Comparison of ENCODE assay signal across 8 cellular contexts in the genomic region with DNA sequence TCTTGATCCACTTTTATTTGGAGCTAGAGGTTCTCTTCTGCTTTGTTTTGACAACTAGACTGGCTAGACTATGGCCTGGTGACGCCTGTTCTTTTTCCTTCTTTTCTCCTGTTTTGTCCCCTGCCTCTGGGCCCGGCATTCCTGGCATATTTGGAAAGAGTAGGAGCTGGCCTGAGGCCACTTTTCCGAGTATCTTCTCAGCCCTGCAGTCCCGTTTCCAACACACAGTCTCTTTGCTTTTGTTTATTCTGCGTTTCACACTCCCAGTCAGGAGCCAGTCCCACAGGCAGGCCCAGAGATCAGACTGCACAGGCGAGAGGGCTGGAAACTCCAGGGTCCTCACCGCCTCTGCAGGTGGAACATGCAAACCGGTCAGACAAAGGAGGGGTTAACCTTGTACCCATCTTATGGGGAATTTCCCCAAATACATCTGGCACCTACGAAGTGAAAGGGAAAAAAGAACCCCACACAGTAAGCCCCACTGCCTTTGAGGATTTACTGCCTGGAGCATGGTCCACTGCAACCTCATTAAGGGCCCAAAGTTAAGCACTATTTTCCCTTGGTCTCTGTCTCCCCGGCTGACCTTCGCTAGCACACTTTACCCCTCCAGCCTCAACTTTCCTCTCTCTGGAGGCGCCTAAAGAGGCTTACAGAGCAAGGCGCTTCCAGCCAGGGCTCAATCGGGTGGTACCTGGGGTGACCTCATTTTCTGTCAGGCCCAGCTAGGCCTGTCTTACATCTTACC.
A peak's percentile ranks its signal among the peaks of the same experiment; 100 is the strongest.
DNase-seq lines count a peak whose midpoint lies in the region; ATAC-seq and TF ChIP-seq lines count a peak whose summit lies in the region.

No MANE protein-coding gene starts in this region.

- no peak overlapping the region for H3K4me3 ChIP-seq in fibroblast of mammary gland (ENCODE audit: control insufficient read depth, low read depth, low read length)
- no peak overlapping the region for H3K4me3 ChIP-seq in neuronal stem cell (ENCODE audit: low read length in 2 of 2)

- no peak overlapping the region for H3K23ac ChIP-seq in neuronal stem cell (ENCODE audit: low read depth, low read length, poor library complexity)

- no peak overlapping the region for H4K8ac ChIP-seq in neuronal stem cell (ENCODE audit: low read depth, low read length)

- peak overlapping the region; percentile 22 for H4K91ac ChIP-seq in neuronal stem cell (ENCODE audit: low read depth, low read length, poor library complexity)

- H3K4me2 ChIP-seq in neuronal stem cell (ENCODE audit: insufficient read depth, low read length, poor library complexity, severe bottlenecking): no peak overlapping the region

- H3K4me3 Mint-ChIP-seq in T-helper 17 cell: peak overlapping the region; percentile 82

- H2AFZ ChIP-seq in neuronal stem cell (ENCODE audit: low read length): peak overlapping the region; percentile 85

- no peak for TF ChIP-seq CTCF in fibroblast of mammary gland (conservative IDR thresholded peaks at IDR 0.05; ENCODE audit: control insufficient read depth, insufficient read depth, low read depth, low read length)

- H3K27me3 ChIP-seq in neuronal stem cell (ENCODE audit: control insufficient read depth in 3 of 3, insufficient read depth in 3 of 3, low read depth in 1 of 3, low read length in 3 of 3): no peaks in the 10 kb centered on the region

- H3K18ac ChIP-seq in neuronal stem cell (ENCODE audit: low read length): peak overlapping the region; percentile 86

- H2BK5ac ChIP-seq in neuronal stem cell (ENCODE audit: low read length): no peak overlapping the region

- TF ChIP-seq POLR2A in GM18505 (IDR thresholded peaks at IDR 0.05; ENCODE audit: borderline replicate concordance, extremely low read depth, insufficient read depth, insufficient read length): peak; percentile 60

- H3K36me3 Mint-ChIP-seq in T-helper 17 cell (ENCODE audit: low read depth): no peaks in the 10 kb centered on the region

- H3K4ac ChIP-seq in neuronal stem cell (ENCODE audit: low read length): peak overlapping the region; percentile 26

- no peaks in the 10 kb centered on the region for H3K36me3 ChIP-seq in neuronal stem cell (replicated peaks in 1 of 2; ENCODE audit: control insufficient read depth in 2 of 2, insufficient read depth in 2 of 2, low read length in 2 of 2)

- peaks cover 23% of the 10 kb centered on the region for H3K4me1 Mint-ChIP-seq in T-helper 17 cell

- no peaks in the 10 kb centered on the region for H3K27me3 Mint-ChIP-seq in T-helper 17 cell

- peak overlapping the region; percentile 68 for H3K9ac ChIP-seq in neuronal stem cell (ENCODE audit: low read depth, low read length, poor library complexity)

- H3K9me3 ChIP-seq in T-helper 17 cell (ENCODE audit: control insufficient read depth, low read length, poor library complexity, severe bottlenecking) (no peaks in the 10 kb centered on the region), neuronal stem cell (replicated peaks in 1 of 2; ENCODE audit: control insufficient read depth in 2 of 2, insufficient read depth in 1 of 2, low read depth in 1 of 2, low read length in 2 of 2) (no peaks in the 10 kb centered on the region)

- peak overlapping the region; percentile 68 for H2BK12ac ChIP-seq in neuronal stem cell (ENCODE audit: low read length)

- ATAC-seq in GM18505 (IDR thresholded peaks at IDR 0.05; ENCODE audit: unreplicated experiment) (peak; percentile 53), HG02610 (IDR thresholded peaks at IDR 0.05; ENCODE audit: unreplicated experiment) (peak; percentile 73), T-helper 17 cell (peak; percentile 76), HG03565 (IDR thresholded peaks at IDR 0.05; ENCODE audit: unreplicated experiment) (no peak)

- H2AK5ac ChIP-seq in neuronal stem cell (ENCODE audit: low read depth, low read length): peak overlapping the region; percentile 69

- no peaks in the 10 kb centered on the region for H3K79me1 ChIP-seq in neuronal stem cell (ENCODE audit: low read depth, low read length)

- H2BK120ac ChIP-seq in neuronal stem cell (ENCODE audit: low read depth, low read length): no peak overlapping the region

- DNase-seq in T-helper 17 cell: no peak
- peak; percentile 74 for DNase-seq in fibroblast of mammary gland (ENCODE audit: low read depth)
- DNase-seq in neuronal stem cell (ENCODE audit: low spot score): peak; percentile 58
- no peak for DNase-seq in DMS153 (lab: John Stamatoyannopoulos, UW)
- no peak for DNase-seq in central memory CD4-positive, alpha-beta T cell

- H3K27ac Mint-ChIP-seq in T-helper 17 cell: peak overlapping the region; percentile 94

- H3K4me1 ChIP-seq in neuronal stem cell (ENCODE audit: control insufficient read depth in 2 of 2, insufficient read depth in 1 of 2, low read depth in 1 of 2, low read length in 2 of 2): peaks cover 21 to 31% of the 10 kb centered on the region in 2 donors

- no peak overlapping the region for H3K14ac ChIP-seq in neuronal stem cell (ENCODE audit: low read length)

- no CpG with 5 or more reads among the region's 14 CpGs for WGBS in neuronal stem cell (ENCODE audit: extremely low coverage in 2 of 2, insufficient read length in 2 of 2, insufficient replicate concordance in 1 of 2), 2 donors

- H3K27ac ChIP-seq in neuronal stem cell (replicated peaks; ENCODE audit: low read length): peak overlapping the region; percentile 90

- H2BK15ac ChIP-seq in neuronal stem cell (ENCODE audit: low read length): peak overlapping the region; percentile 16

Comparison
In these comparisons a context has a peak if more than half of its experiments do, and no peak if none do; other contexts are left out.
1. DNase-seq: peak in fibroblast of mammary gland (single experiment) and neuronal stem cell (single experiment); none in T-helper 17 cell (0 of 3), DMS153 (single experiment) and central memory CD4-positive, alpha-beta T cell (single experiment).